In genomic region chr9:3467593-3468219, GRCh38 we compare ENCODE assay signal across 9 cellular contexts.
A peak's percentile ranks its signal among the peaks of the same experiment; 100 is the strongest.
DNase-seq lines count a peak whose midpoint lies in the region; ATAC-seq and TF ChIP-seq lines count a peak whose summit lies in the region.
"Had no signal": no experiment of that assay in that cellular context is flagged by ENCODE, and none has a peak within 500 bp of the region (broad histone marks: within the 10 kb centered on the region; RNA-seq: fewer than 3 reads in every experiment).

No MANE protein-coding gene starts in this region.

- H3K9me3 ChIP-seq in iPS-20b (ENCODE audit: insufficient read depth, low read depth, low read length): no peaks in the 10 kb centered on the region
- H3K9me3 ChIP-seq: suprapubic skin had no signal

- DNase-seq in SKM-1 treated with dmso at 0.1 percent for 144 hours (lab: John Stamatoyannopoulos, UW; ENCODE audit: unreplicated experiment) (peak; percentile 30), SKM-1 (lab: John Stamatoyannopoulos, UW; ENCODE audit: unreplicated experiment) (no peak), NCI-H1105 (lab: John Stamatoyannopoulos, UW) (peak; percentile 28), T-helper 2 cell (peak in 4 of 5 experiments; percentile 21 to 87 (median 30)), astrocyte of the spinal cord (ENCODE audit: low read depth, low spot score) (peak; percentile 73)
- peak; percentile 60 for DNase-seq in stimulated activated CD4-positive, alpha-beta T cell treated with anti-CD3 and anti-CD28 coated beads, Interleukin-15, amount 100 ng/mL, for 24 hours

- no peak overlapping the region for H3K9ac ChIP-seq in iPS-20b (ENCODE audit: low read depth, low read length)

- H3K36me3 ChIP-seq in iPS-20b (ENCODE audit: insufficient read depth, low read depth, low read length): no peaks in the 10 kb centered on the region
- H3K36me3 ChIP-seq: suprapubic skin had no signal

- H3K4me1 ChIP-seq in iPS-20b (ENCODE audit: insufficient read depth, low read length): peaks cover 13% of the 10 kb centered on the region

- TF ChIP-seq CTCF in astrocyte of the spinal cord (IDR thresholded peaks at IDR 0.05; ENCODE audit: low read depth, low read length): peak; percentile 100

- in situ Hi-C loops in astrocyte of the spinal cord (cut with HindIII; ENCODE audit: low sequenced_read_pairs): no loop called here

- H3K4me3 ChIP-seq in astrocyte of the spinal cord (ENCODE audit: low read depth, low read length) (no peak overlapping the region), iPS-20b (ENCODE audit: low read length) (no peak overlapping the region)
- H3K4me3 ChIP-seq: suprapubic skin had no signal

- H3K27me3 ChIP-seq in iPS-20b (ENCODE audit: insufficient read depth, low read length): no peaks in the 10 kb centered on the region
- H3K27me3 ChIP-seq: suprapubic skin had no signal

- ATAC-seq in HG02798 (IDR thresholded peaks at IDR 0.05; ENCODE audit: poor library complexity, unreplicated experiment): peak; percentile 99

- H3K27ac ChIP-seq in iPS-20b (ENCODE audit: low read length): peak overlapping the region; percentile 5
- H3K27ac ChIP-seq: suprapubic skin had no signal
